Comparison of ENCODE assay signal across 1 cellular context in genomic region chr13:23086951-23087350, GRCh38.
TF ChIP-seq lines count a peak whose summit lies in the region.

No MANE protein-coding gene starts in this region.

TF ChIP-seq in GM23338, 12 proteins besides CTCF, POLR2A, EP300 and RAD21 (continued from another document):
- TF ChIP-seq NANOG (IDR thresholded peaks at IDR 0.05; ENCODE audit: borderline replicate concordance): no peak
- no peak for TF ChIP-seq ETS1 (IDR thresholded peaks at IDR 0.05)
- no peak for TF ChIP-seq JUNB (IDR thresholded peaks at IDR 0.05; ENCODE audit: unreplicated experiment)
- TF ChIP-seq ZNF114 (CRISPR knock-in tag; IDR thresholded peaks at IDR 0.05): no peak
- TF ChIP-seq REST (IDR thresholded peaks at IDR 0.05; ENCODE audit: unreplicated experiment): no peak
- no peak for TF ChIP-seq POLR2AphosphoS5 (IDR thresholded peaks at IDR 0.05; ENCODE audit: low read depth)
- no peak for TF ChIP-seq CREB1 (CRISPR knock-in tag; IDR thresholded peaks at IDR 0.05; ENCODE audit: low read depth)
